Comparison of ENCODE assay signal across 22 cellular contexts in the genomic region with DNA sequence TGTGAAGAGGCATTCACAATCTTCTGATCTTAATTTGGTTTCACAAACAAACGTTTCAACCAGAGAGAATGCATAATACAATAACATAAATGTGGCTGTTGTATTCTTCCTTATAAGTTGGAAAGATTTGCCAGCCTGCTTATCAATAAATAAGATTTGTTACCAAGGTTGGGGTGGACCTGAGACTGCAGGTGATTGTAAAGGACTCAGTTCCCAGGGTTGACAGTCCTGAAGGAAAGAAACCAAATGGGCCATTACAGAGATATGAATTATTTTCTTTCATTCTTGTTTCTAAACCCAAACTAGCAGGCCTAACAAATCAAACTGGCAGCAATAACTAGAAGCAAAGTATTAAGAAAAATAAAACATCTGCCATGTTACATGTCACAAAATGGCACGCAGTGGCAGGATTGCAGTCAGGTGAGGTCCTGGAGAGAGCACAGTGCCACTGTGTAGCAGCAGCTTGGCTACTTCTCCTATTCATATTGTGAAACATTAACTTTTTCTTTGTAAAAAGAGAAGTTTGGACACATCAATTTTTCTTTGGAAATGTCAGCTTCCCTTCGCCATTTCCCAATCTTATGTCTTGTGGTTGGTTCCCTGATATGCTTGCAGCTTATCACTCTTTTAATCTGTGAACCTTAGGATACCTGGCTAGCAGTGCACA.
"Had no signal": no experiment of that assay in that cellular context is flagged by ENCODE, and none has a peak within 500 bp of the region (broad histone marks: within the 10 kb centered on the region; RNA-seq: fewer than 3 reads in every experiment).

No MANE protein-coding gene starts in this region.

- H3K4me3 Mint-ChIP-seq: activated T-cell treated with anti-CD3 and anti-CD28 coated beads, Interleukin-2, amount 50 U/mL, for 24 hours; activated T-helper 17 cell treated with anti-CD3 and anti-CD28 coated beads, Interleukin-2, amount 50 U/mL, for 72 hours; central memory CD8-positive, alpha-beta T cell; effector memory CD8-positive, alpha-beta T cell; nephron progenitor cell; stimulated activated effector memory CD8-positive, alpha-beta T cell treated with anti-CD3 and anti-CD28 coated beads, Interleukin-12 subunit alpha, Interleukin-12 subunit beta, amount 100 ng/mL, for 72 hours had no signal

- H3K9me3 Mint-ChIP-seq: activated naive CD4-positive, alpha-beta T cell treated with anti-CD3 and anti-CD28 coated beads, Interleukin-2, amount 50 U/mL, for 72 hours; activated T-cell treated with anti-CD3 and anti-CD28 coated beads, Interleukin-2, amount 50 U/mL, for 24 hours; activated T-helper 17 cell treated with anti-CD3 and anti-CD28 coated beads, Interleukin-2, amount 50 U/mL, for 72 hours; central memory CD8-positive, alpha-beta T cell; effector memory CD8-positive, alpha-beta T cell; nephron progenitor cell; stimulated activated effector memory CD8-positive, alpha-beta T cell treated with anti-CD3 and anti-CD28 coated beads, Interleukin-12 subunit alpha, Interleukin-12 subunit beta, amount 100 ng/mL, for 72 hours had no signal

- H3K27ac Mint-ChIP-seq: activated naive CD4-positive, alpha-beta T cell treated with anti-CD3 and anti-CD28 coated beads, Interleukin-2, amount 50 U/mL, for 72 hours; activated T-cell treated with anti-CD3 and anti-CD28 coated beads, Interleukin-2, amount 50 U/mL, for 24 hours; activated T-helper 17 cell treated with anti-CD3 and anti-CD28 coated beads, Interleukin-2, amount 50 U/mL, for 72 hours; effector memory CD8-positive, alpha-beta T cell; nephron progenitor cell; stimulated activated effector memory CD8-positive, alpha-beta T cell treated with anti-CD3 and anti-CD28 coated beads, Interleukin-12 subunit alpha, Interleukin-12 subunit beta, amount 100 ng/mL, for 72 hours had no signal

- DNase-seq: activated CD8-positive, alpha-beta memory T cell treated with anti-CD3 and anti-CD28 coated beads for 24 hours; activated CD8-positive, alpha-beta memory T cell treated with anti-CD3 and anti-CD28 coated beads, Interleukin-2, amount 50 U/mL, for 4 hours; activated T-cell treated with anti-CD3 and anti-CD28 coated beads, Interleukin-2, amount 50 U/mL, for 24 hours; dorsolateral prefrontal cortex; effector memory CD8-positive, alpha-beta T cell; gastrocnemius medialis; hypothalamus; left ventricle myocardium superior; nephron progenitor cell; nucleus accumbens; right lobe of liver; stimulated activated CD4-positive, alpha-beta T cell treated with anti-CD3 and anti-CD28 coated beads, Interleukin-2, amount 100 ng/mL, for 24 hours; stomach had no signal

- ATAC-seq: activated naive CD4-positive, alpha-beta T cell treated with anti-CD3 and anti-CD28 coated beads, Interleukin-2, amount 50 U/mL, for 72 hours; activated T-helper 17 cell treated with anti-CD3 and anti-CD28 coated beads, Interleukin-2, amount 50 U/mL, for 72 hours; effector memory CD8-positive, alpha-beta T cell; gastrocnemius medialis; left ventricle myocardium superior; right lobe of liver; stimulated activated effector memory CD8-positive, alpha-beta T cell treated with anti-CD3 and anti-CD28 coated beads, Interleukin-12 subunit alpha, Interleukin-12 subunit beta, amount 100 ng/mL, for 72 hours had no signal

- H3K36me3 Mint-ChIP-seq: activated naive CD4-positive, alpha-beta T cell treated with anti-CD3 and anti-CD28 coated beads, Interleukin-2, amount 50 U/mL, for 72 hours; stimulated activated effector memory CD8-positive, alpha-beta T cell treated with anti-CD3 and anti-CD28 coated beads, Interleukin-12 subunit alpha, Interleukin-12 subunit beta, amount 100 ng/mL, for 72 hours had no signal

- H3K4me3 ChIP-seq: breast epithelium, dorsolateral prefrontal cortex, esophagus muscularis mucosa, gastrocnemius medialis, right lobe of liver, skin epidermis, stomach, suprapubic skin, tibial nerve had no signal

- H3K27me3 Mint-ChIP-seq: central memory CD8-positive, alpha-beta T cell had no signal

- H3K4me1 Mint-ChIP-seq: activated T-helper 17 cell treated with anti-CD3 and anti-CD28 coated beads, Interleukin-2, amount 50 U/mL, for 72 hours; central memory CD8-positive, alpha-beta T cell; nephron progenitor cell; stimulated activated effector memory CD8-positive, alpha-beta T cell treated with anti-CD3 and anti-CD28 coated beads, Interleukin-12 subunit alpha, Interleukin-12 subunit beta, amount 100 ng/mL, for 72 hours had no signal
